8 cellular contexts compared by ENCODE assay signal in genomic region chr16:1474471-1474795, GRCh38. TPM values are rescaled to one million over a fixed set of nuclear protein-coding genes. Genes with fewer than 3 reads are reported as not detected.
A peak's percentile ranks its signal among the peaks of the same experiment; 100 is the strongest.
DNase-seq lines count a peak whose midpoint lies in the region; ATAC-seq and TF ChIP-seq lines count a peak whose summit lies in the region.

No MANE protein-coding gene starts in this region.

- intact Hi-C loops in OCI-LY7 (cut with micrococcal nuclease; ENCODE audit: unreplicated experiment): no loop called here
- intact Hi-C loops in psoas muscle (cut with DNase I): loop anchor here in 1 of 2 donors (2.0 to 10.0 kb wide), 2 partner anchors 16 to 50 kb away; partner anchors contain the start of gene UQCC4

- H3K27ac ChIP-seq in OCI-LY7 (ENCODE audit: low read depth, low read length, poor library complexity, severe bottlenecking) (no peak overlapping the region), fibroblast of lung (ENCODE audit: insufficient read depth, low read length) (peak overlapping the region; percentile 78), psoas muscle (peak overlapping the region; percentile 96)

- peaks cover 10% of the 10 kb centered on the region; the same call in 1 of the 2 replicates for H3K79me2 ChIP-seq in OCI-LY7 (ENCODE audit: insufficient read depth, low read depth, low read length)
- peaks cover 29% of the 10 kb centered on the region for H3K79me2 ChIP-seq in fibroblast of lung (ENCODE audit: control insufficient read depth, insufficient read depth, low read length)

- H3K4me1 ChIP-seq in BE2C (no peaks in the 10 kb centered on the region), OCI-LY7 (ENCODE audit: insufficient read depth, low read length, poor library complexity, severe bottlenecking) (peaks cover 15% of the 10 kb centered on the region), fibroblast of lung (ENCODE audit: control insufficient read depth, extremely low read depth, insufficient read depth, low read length) (peaks cover 3% of the 10 kb centered on the region), psoas muscle (peaks cover 17% of the 10 kb centered on the region)

- H3K9me2 ChIP-seq in OCI-LY7 (ENCODE audit: insufficient read depth, low read length): no peaks in the 10 kb centered on the region

- no peaks in the 10 kb centered on the region; the same call in 1 of the 2 replicates for H3K9me3 ChIP-seq in BE2C
- H3K9me3 ChIP-seq in OCI-LY7 (ENCODE audit: low read length): no peaks in the 10 kb centered on the region
- no peaks in the 10 kb centered on the region for H3K9me3 ChIP-seq in fibroblast of lung (ENCODE audit: control insufficient read depth, insufficient read depth, low read depth, low read length)
- no peaks in the 10 kb centered on the region for H3K9me3 ChIP-seq in psoas muscle

- H3K27me3 ChIP-seq in BE2C (no peaks in the 10 kb centered on the region), fibroblast of lung (ENCODE audit: control insufficient read depth, insufficient read depth, low read length) (no peaks in the 10 kb centered on the region), psoas muscle (ENCODE audit: insufficient read depth in 3 of 3, low read length in 2 of 3) (no peaks in the 10 kb centered on the region)

- H3K4me2 ChIP-seq in OCI-LY7 (ENCODE audit: low read length) (peak overlapping the region; percentile 99), fibroblast of lung (ENCODE audit: extremely low read depth, insufficient read depth, low read length) (peak overlapping the region; percentile 96)

- POLR2A ChIA-PET in OCI-LY7 (lab: Charles Lee): no interaction called here

- peak overlapping the region; percentile 88 for H2AFZ ChIP-seq in OCI-LY7 (ENCODE audit: low read length)
- H2AFZ ChIP-seq in fibroblast of lung (ENCODE audit: low read length): peak overlapping the region; percentile 59

- ATAC-seq in GM21423 (IDR thresholded peaks at IDR 0.05; ENCODE audit: unreplicated experiment) (peak; percentile 21), psoas muscle (no peak), GM19023 (IDR thresholded peaks at IDR 0.05; ENCODE audit: unreplicated experiment) (no peak)

- peak overlapping the region; percentile 81 for H3K4me3 ChIP-seq in BE2C (ENCODE audit: low read depth, low read length)
- peak overlapping the region; percentile 85 for H3K4me3 ChIP-seq in OCI-LY7 (ENCODE audit: low read depth, low read length, poor library complexity, severe bottlenecking)
- peak overlapping the region; percentile 67 to 85 (median 71) for H3K4me3 ChIP-seq in fibroblast of lung (replicated peaks in 1 of 4; ENCODE audit: control extremely low read depth in 1 of 4, insufficient read depth in 1 of 4, low read depth in 3 of 4, low read length in 4 of 4)
- peak overlapping the region; percentile 91 for H3K4me3 ChIP-seq in psoas muscle

- no TSS peak for BruUV-seq in OCI-LY7 (replicated peaks; lab: Mats Ljungman, UMichigan)

- peak overlapping the region; percentile 88 for H3K9ac ChIP-seq in fibroblast of lung (ENCODE audit: insufficient read depth, low read length)

- H3K36me3 ChIP-seq in BE2C (no peaks in the 10 kb centered on the region), OCI-LY7 (ENCODE audit: insufficient read depth, low read length) (no peaks in the 10 kb centered on the region), fibroblast of lung (ENCODE audit: control insufficient read depth, insufficient read depth, low read length) (no peaks in the 10 kb centered on the region), psoas muscle (ENCODE audit: insufficient read depth in 1 of 2, low read depth in 1 of 2) (no peaks in the 10 kb centered on the region)

- no peak for TF ChIP-seq CTCF in BE2C (IDR thresholded peaks at IDR 0.05; ENCODE audit: low read depth, low read length)
- no peak for TF ChIP-seq CTCF in OCI-LY7 (conservative IDR thresholded peaks at IDR 0.05; ENCODE audit: low read length)
- no peak for TF ChIP-seq CTCF in fibroblast of lung (conservative IDR thresholded peaks at IDR 0.05 in 1 of 2, IDR thresholded peaks at IDR 0.05 in 1 of 2; ENCODE audit: low read depth in 1 of 2, low read length in 2 of 2)
- TF ChIP-seq CTCF in psoas muscle (IDR thresholded peaks at IDR 0.05): no peak

- DNase-seq in BE2C: no peak
- no peak for DNase-seq in OCI-LY7 (ENCODE audit: low spot score)
- no peak for DNase-seq in fibroblast of lung (ENCODE audit: low read depth in 2 of 2)
- DNase-seq in psoas muscle: no peak
- no peak for DNase-seq in NCI-H146 (lab: John Stamatoyannopoulos, UW)
- no peak for DNase-seq in ureter (ENCODE audit: low spot score)

- no peaks in the 10 kb centered on the region for H4K20me1 ChIP-seq in OCI-LY7 (ENCODE audit: insufficient read depth, low read length)
- H4K20me1 ChIP-seq in fibroblast of lung (ENCODE audit: control insufficient read depth, extremely low read depth, insufficient read depth, low read length): no peaks in the 10 kb centered on the region

- 0% methylated on average over 27 to 43 of the region's 43 CpGs for WGBS in psoas muscle, 3 donors

- CTCF ChIA-PET in OCI-LY7 (lab: Charles Lee; ENCODE audit: unreplicated experiment): no interaction called here

RNA-seq across cellular contexts. Expression of gene CLCN7, which starts 0.4 kb away (rescaled TPM):
- polyA plus RNA-seq in BE2C (2012; ENCODE audit: insufficient read depth, insufficient read length, low read depth): 139 TPM
- 29.6 and 31.1 TPM in 2 replicates for total RNA-seq in OCI-LY7 (2014; rRNA removed; shearing (Covaris generic))
- total RNA-seq in OCI-LY7 (2022): 60.3 and 62.4 TPM in 2 replicates
- 80.4 and 83.4 TPM in 2 replicates for total RNA-seq in fibroblast of lung
- polyA plus RNA-seq in fibroblast of lung: 25.0 and 25.8 TPM in 2 replicates
- polyA plus RNA-seq in fibroblast of lung (2012): 47.8 and 53.1 TPM in 2 replicates
- 60.6 and 72.3 TPM in 2 replicates for polyA minus RNA-seq in fibroblast of lung (ENCODE audit: low replicate concordance)
- total RNA-seq in psoas muscle: 10 to 100 TPM; 41.2 to 65.4 (median 46.2) TPM
- polyA plus RNA-seq in psoas muscle: 10 to 100 TPM; 27.0 to 33.6 (median 29.7) TPM
- total RNA-seq in ureter: 77.5 TPM

RNA-seq across cellular contexts. Expression of gene PTX4, which starts 14.3 kb away (rescaled TPM):
- not detected for polyA plus RNA-seq in BE2C (2012; ENCODE audit: insufficient read depth, insufficient read length, low read depth)
- not detected in 2 replicates for total RNA-seq in OCI-LY7 (2014; rRNA removed; shearing (Covaris generic))
- total RNA-seq in OCI-LY7 (2022): not detected in 2 replicates
- not detected in 2 replicates for total RNA-seq in fibroblast of lung
- polyA plus RNA-seq in fibroblast of lung: 0.05 TPM in 1 of 2 replicates, not detected in the other
- 0.08 TPM in 1 of 2 replicates, not detected in the other for polyA plus RNA-seq in fibroblast of lung (2012)
- polyA minus RNA-seq in fibroblast of lung (ENCODE audit: low replicate concordance): not detected in 2 replicates
- under 1 TPM in 1 of 4 donors, not detected in 3; 0.26 TPM for total RNA-seq in psoas muscle
- under 1 TPM in 2 of 3 donors, not detected in 1; 0.04 to 0.23 TPM for polyA plus RNA-seq in psoas muscle
- total RNA-seq in ureter: 0.34 TPM

RNA-seq across cellular contexts. Expression of gene TELO2, which starts 18.7 kb away (rescaled TPM):
- 110 TPM for polyA plus RNA-seq in BE2C (2012; ENCODE audit: insufficient read depth, insufficient read length, low read depth)
- 43.5 and 58.2 TPM in 2 replicates for total RNA-seq in OCI-LY7 (2014; rRNA removed; shearing (Covaris generic))
- total RNA-seq in OCI-LY7 (2022): 63.7 and 70.1 TPM in 2 replicates
- total RNA-seq in fibroblast of lung: 8.2 and 10.9 TPM in 2 replicates
- polyA plus RNA-seq in fibroblast of lung: 6.3 and 9.4 TPM in 2 replicates
- polyA plus RNA-seq in fibroblast of lung (2012): 14.4 and 26.1 TPM in 2 replicates
- 8.8 and 9.3 TPM in 2 replicates for polyA minus RNA-seq in fibroblast of lung (ENCODE audit: low replicate concordance)
- 10 to 100 TPM; 15.8 to 23.8 (median 19.6) TPM for total RNA-seq in psoas muscle
- polyA plus RNA-seq in psoas muscle: 10 to 100 TPM; 11.6 to 18.3 (median 14.0) TPM
- 58.7 TPM for total RNA-seq in ureter

RNA-seq across cellular contexts. Expression of gene CCDC154, which starts 30.1 kb away (rescaled TPM):
- polyA plus RNA-seq in BE2C (2012; ENCODE audit: insufficient read depth, insufficient read length, low read depth): 1.4 TPM
- 0.46 and 0.85 TPM in 2 replicates for total RNA-seq in OCI-LY7 (2014; rRNA removed; shearing (Covaris generic))
- 1.1 and 2.5 TPM in 2 replicates for total RNA-seq in OCI-LY7 (2022)
- total RNA-seq in fibroblast of lung: 0.50 and 0.51 TPM in 2 replicates
- 0.02 and 0.08 TPM in 2 replicates for polyA plus RNA-seq in fibroblast of lung
- polyA plus RNA-seq in fibroblast of lung (2012): 0.07 and 0.26 TPM in 2 replicates
- not detected in 2 replicates for polyA minus RNA-seq in fibroblast of lung (ENCODE audit: low replicate concordance)
- 1 to 10 TPM in 1 of 4 donors, under 1 TPM in 3; 0.27 to 1.5 (median 0.55) TPM for total RNA-seq in psoas muscle
- polyA plus RNA-seq in psoas muscle: under 1 TPM in 2 of 3 donors, not detected in 1; 0.21 to 0.38 TPM
- 2.0 TPM for total RNA-seq in ureter

RNA-seq across cellular contexts. Expression of gene PERCC1, which starts 43.6 kb away (rescaled TPM):
- not detected for polyA plus RNA-seq in BE2C (2012; ENCODE audit: insufficient read depth, insufficient read length, low read depth)
- total RNA-seq in OCI-LY7 (2014; rRNA removed; shearing (Covaris generic)): not detected in 2 replicates
- total RNA-seq in OCI-LY7 (2022) (not detected in 2 replicates), fibroblast of lung (not detected in 2 replicates), psoas muscle (not detected), ureter (not detected)
- polyA plus RNA-seq in fibroblast of lung (not detected in 2 replicates), psoas muscle (under 1 TPM in 1 of 3 donors, not detected in 2; 0.08 TPM)
- polyA plus RNA-seq in fibroblast of lung (2012): not detected in 2 replicates
- not detected in 2 replicates for polyA minus RNA-seq in fibroblast of lung (ENCODE audit: low replicate concordance)
